ENCODE assay signal across 8 cellular contexts in genomic region chr7:151782598-151783448, GRCh38.
DNase-seq lines count a peak whose midpoint lies in the region; ATAC-seq and TF ChIP-seq lines count a peak whose summit lies in the region.

No MANE protein-coding gene starts in this region.

- no peak overlapping the region for H4K8ac ChIP-seq in neuronal stem cell (ENCODE audit: low read depth, low read length)

- DNase-seq in AG08396 (ENCODE audit: low spot score) (peak; percentile 86), PC-9 (peak; percentile 65 to 81), fibroblast of the conjunctiva (ENCODE audit: low read depth) (peak; percentile 22), neuronal stem cell (ENCODE audit: low spot score) (peak; percentile 76), substantia nigra (lab: John Stamatoyannopoulos, UW) (peak in 48 of 49 donors; percentile 11 to 82 (median 61))
- DNase-seq in activated T-helper 1 cell treated with anti-CD3 and anti-CD28 coated beads, Interleukin-2, amount 50 U/mL, for 16 hours (ENCODE audit: low read depth in 1 of 2, low spot score in 1 of 2): peak; percentile 20 to 54

- no TSS peak for BruUV-seq in PC-9 (replicated peaks; lab: Mats Ljungman, UMichigan)

- H2BK120ac ChIP-seq in neuronal stem cell (ENCODE audit: low read depth, low read length): no peak overlapping the region

- peak overlapping the region; percentile 84 for H3K4me2 ChIP-seq in PC-9
- peak overlapping the region; percentile 68 for H3K4me2 ChIP-seq in neuronal stem cell (ENCODE audit: insufficient read depth, low read length, poor library complexity, severe bottlenecking)

- CTCF ChIA-PET in PC-9 (lab: Charles Lee): interaction anchor here (0.5 to 1.9 kb wide), 12 partner anchors 8 to 931 kb away, joined by 3 to 14 read pairs (median 3); partner anchors contain the start of gene AOC1

- H2BK15ac ChIP-seq in neuronal stem cell (ENCODE audit: low read length): no peak overlapping the region

- ATAC-seq in GM19023 (IDR thresholded peaks at IDR 0.05; ENCODE audit: unreplicated experiment): peak; percentile 86
- peak; percentile 87 for ATAC-seq in HG03139 (IDR thresholded peaks at IDR 0.05; ENCODE audit: unreplicated experiment)

- peak overlapping the region; percentile 81 for H3K18ac ChIP-seq in neuronal stem cell (ENCODE audit: low read length)

- H3F3A ChIP-seq in PC-9 (ENCODE audit: insufficient read depth, low read depth): no peaks in the 10 kb centered on the region

- no peak overlapping the region for H2BK5ac ChIP-seq in neuronal stem cell (ENCODE audit: low read length)

- peak overlapping the region; percentile 61 for H3K9ac ChIP-seq in neuronal stem cell (ENCODE audit: low read depth, low read length, poor library complexity)

- H4K91ac ChIP-seq in neuronal stem cell (ENCODE audit: low read depth, low read length, poor library complexity): no peak overlapping the region

- peak overlapping the region; percentile 71 for H2AFZ ChIP-seq in PC-9
- peak overlapping the region; percentile 86 for H2AFZ ChIP-seq in neuronal stem cell (ENCODE audit: low read length)

- H3K36me3 ChIP-seq in PC-9 (ENCODE audit: low read depth): no peaks in the 10 kb centered on the region
- no peaks in the 10 kb centered on the region for H3K36me3 ChIP-seq in neuronal stem cell (replicated peaks in 1 of 2; ENCODE audit: control insufficient read depth in 2 of 2, insufficient read depth in 2 of 2, low read length in 2 of 2)

- intact Hi-C loops in PC-9 (cut with micrococcal nuclease; ENCODE audit: unreplicated experiment): loop anchor here (1.0 to 10.0 kb wide), 7 partner anchors 68 to 1042 kb away; partner anchors contain the start of gene PRKAG2

- H4K20me1 ChIP-seq in PC-9 (ENCODE audit: insufficient read depth): no peaks in the 10 kb centered on the region

- no peak overlapping the region for H3K14ac ChIP-seq in neuronal stem cell (ENCODE audit: low read length)

- no peaks in the 10 kb centered on the region for H3K79me1 ChIP-seq in neuronal stem cell (ENCODE audit: low read depth, low read length)

- H3K9me2 ChIP-seq in PC-9 (ENCODE audit: insufficient read depth): no peaks in the 10 kb centered on the region

- H3K27ac ChIP-seq in PC-9 (no peak overlapping the region), neuronal stem cell (replicated peaks; ENCODE audit: low read length) (no peak overlapping the region), substantia nigra (ENCODE audit: low read depth, low read length, poor library complexity, severe bottlenecking) (no peak overlapping the region)

- H3K4ac ChIP-seq in neuronal stem cell (ENCODE audit: low read length): no peak overlapping the region

- H3K79me2 ChIP-seq in PC-9 (ENCODE audit: low read depth): no peaks in the 10 kb centered on the region

- H3K4me1 ChIP-seq in PC-9 (replicated peaks; ENCODE audit: insufficient read depth) (peaks cover 5% of the 10 kb centered on the region; the same call in 1 of the 2 replicates), neuronal stem cell (ENCODE audit: control insufficient read depth in 2 of 2, insufficient read depth in 1 of 2, low read depth in 1 of 2, low read length in 2 of 2) (peaks cover 0 to 2% of the 10 kb centered on the region in 2 donors)

- peak; percentile 95 for TF ChIP-seq CTCF in PC-9 (conservative IDR thresholded peaks at IDR 0.05)

- POLR2A ChIA-PET in PC-9 (lab: Charles Lee; ENCODE audit: unreplicated experiment): no interaction called here

- H3K9me3 ChIP-seq in PC-9 (ENCODE audit: insufficient read depth, low read depth) (peaks cover 3% of the 10 kb centered on the region; the same call in 1 of the 2 replicates), neuronal stem cell (replicated peaks in 1 of 2; ENCODE audit: control insufficient read depth in 2 of 2, insufficient read depth in 1 of 2, low read depth in 1 of 2, low read length in 2 of 2) (no peaks in the 10 kb centered on the region)

- no peak overlapping the region for H2BK12ac ChIP-seq in neuronal stem cell (ENCODE audit: low read length)

- WGBS in neuronal stem cell (ENCODE audit: extremely low coverage in 2 of 2, insufficient read length in 2 of 2, insufficient replicate concordance in 1 of 2), 2 donors: no CpG with 5 or more reads among the region's 55 CpGs

- no peak overlapping the region for H2AK5ac ChIP-seq in neuronal stem cell (ENCODE audit: low read depth, low read length)

- peak overlapping the region; percentile 22 for H3K23ac ChIP-seq in neuronal stem cell (ENCODE audit: low read depth, low read length, poor library complexity)

- peaks cover 11% of the 10 kb centered on the region; the same call in 1 of the 2 replicates for H3K27me3 ChIP-seq in PC-9 (ENCODE audit: insufficient read depth, low read depth)
- H3K27me3 ChIP-seq in neuronal stem cell (ENCODE audit: control insufficient read depth in 3 of 3, insufficient read depth in 3 of 3, low read depth in 1 of 3, low read length in 3 of 3): peaks cover 0 to 43% (median 5%) of the 10 kb centered on the region in 3 experiments

- H3K4me3 ChIP-seq in PC-9 (peak overlapping the region; percentile 49), neuronal stem cell (ENCODE audit: low read length in 2 of 2) (peak overlapping the region in 1 of 2 donors; percentile 65)

Comparison
In these comparisons a context has a peak if more than half of its experiments do, and no peak if none do; other contexts are left out.
1. DNase-seq: peak in every context shown above with its lines; median percentile 86 in AG08396; 76 in neuronal stem cell; 73 in PC-9; 61 in substantia nigra; 37 in activated T-helper 1 cell treated with anti-CD3 and anti-CD28 coated beads, Interleukin-2, amount 50 U/mL, for 16 hours; 22 in fibroblast of the conjunctiva.